ENCODE assay signal across 15 cellular contexts in the genomic region with DNA sequence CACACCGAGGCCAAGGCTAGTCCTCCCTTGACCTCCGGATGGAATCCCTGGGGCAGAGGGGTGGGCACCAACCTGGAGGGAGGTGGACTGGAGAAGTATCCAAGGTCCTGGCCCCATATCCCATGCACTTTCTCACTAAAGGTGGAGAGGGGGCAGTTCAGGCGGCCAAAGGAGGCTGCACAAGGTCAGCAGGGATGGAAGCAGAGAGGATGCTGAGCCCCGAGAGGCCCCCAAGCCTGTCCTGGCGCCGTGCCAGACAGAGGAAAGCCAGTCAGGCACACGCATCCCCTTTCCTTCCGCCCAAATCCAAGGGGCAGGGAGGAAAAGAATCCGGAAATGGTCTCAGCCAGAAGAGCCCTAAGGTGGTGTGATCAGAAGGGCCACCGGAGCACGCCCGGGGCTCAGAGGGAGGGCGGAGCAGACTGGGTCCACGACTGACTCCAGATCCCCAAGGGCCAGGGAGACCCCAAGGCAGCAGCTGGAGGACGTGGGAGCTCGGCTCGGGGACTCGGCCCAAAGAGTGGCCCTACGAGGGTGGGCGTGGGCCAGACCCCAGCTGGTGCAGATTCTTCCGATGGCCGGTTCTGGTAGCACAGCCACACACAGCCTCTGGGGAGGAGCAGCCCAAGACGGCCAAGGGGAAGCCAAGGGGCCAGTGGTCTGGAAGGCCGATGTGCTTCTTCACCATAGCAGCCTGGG.
DNase-seq lines count a peak whose midpoint lies in the region; ATAC-seq and TF ChIP-seq lines count a peak whose summit lies in the region.
"Had no signal": no experiment of that assay in that cellular context is flagged by ENCODE, and none has a peak within 500 bp of the region (broad histone marks: within the 10 kb centered on the region; RNA-seq: fewer than 3 reads in every experiment).

No MANE protein-coding gene starts in this region.

- H3K9me2 ChIP-seq in GM23338 (ENCODE audit: insufficient read depth): no peaks in the 10 kb centered on the region

- H3K27me3 ChIP-seq in esophagus muscularis mucosa: no peaks in the 10 kb centered on the region
- no peaks in the 10 kb centered on the region for H3K27me3 ChIP-seq in tibial nerve
- H3K27me3 ChIP-seq in GM23338 (ENCODE audit: insufficient read depth): no peaks in the 10 kb centered on the region

- H3K9me3 Mint-ChIP-seq in nephron (no peaks in the 10 kb centered on the region), GM23338 (no peaks in the 10 kb centered on the region)
- H3K9me3 Mint-ChIP-seq: activated T-cell treated with anti-CD3 and anti-CD28 coated beads, Interleukin-2, amount 50 U/mL, for 4 hours; CD4-positive, alpha-beta T cell had no signal

- no peak for ATAC-seq in GM23338
- ATAC-seq: activated T-cell treated with anti-CD3 and anti-CD28 coated beads, Interleukin-2, amount 50 U/mL, for 4 hours had no signal

- H3K4me1 Mint-ChIP-seq in nephron (peaks cover 32% of the 10 kb centered on the region), GM23338 (peaks cover 7% of the 10 kb centered on the region)

- no peaks in the 10 kb centered on the region for H3F3A ChIP-seq in GM23338 (replicated peaks; ENCODE audit: low read depth)

- H3K27me3 Mint-ChIP-seq in nephron (ENCODE audit: low read depth): no peaks in the 10 kb centered on the region
- peaks cover 9% of the 10 kb centered on the region for H3K27me3 Mint-ChIP-seq in GM23338 (ENCODE audit: insufficient read depth, low read depth, poor library complexity)
- H3K27me3 Mint-ChIP-seq: activated naive CD8-positive, alpha-beta T cell; CD4-positive, alpha-beta T cell had no signal

- intact Hi-C loops in esophagus muscularis mucosa (cut with DNase I): loop anchor here (5.0 to 10.0 kb wide), 2 partner anchors 63 to 175 kb away; no protein-coding TSS in a partner anchor

- no peak overlapping the region for H2AFZ ChIP-seq in GM23338
- H2AFZ ChIP-seq: parathyroid adenoma had no signal

- H3K79me2 ChIP-seq in GM23338 (replicated peaks; ENCODE audit: insufficient read depth): peaks cover 5% of the 10 kb centered on the region; the same call in 1 of the 2 replicates

- no peak for TF ChIP-seq POLR2A in esophagus muscularis mucosa (IDR thresholded peaks at IDR 0.05; ENCODE audit: low read depth)
- no peak for TF ChIP-seq POLR2A in tibial nerve (IDR thresholded peaks at IDR 0.05)

- H3K36me3 ChIP-seq in esophagus muscularis mucosa (peaks cover 12 to 67% (median 44%) of the 10 kb centered on the region in 4 donors), tibial nerve (peaks cover 0 to 67% (median 0%) of the 10 kb centered on the region in 3 donors), GM23338 (ENCODE audit: insufficient read depth) (no peaks in the 10 kb centered on the region; the same call in 1 of the 2 replicates)

- H3K9me3 ChIP-seq in esophagus muscularis mucosa (no peaks in the 10 kb centered on the region), tibial nerve (no peaks in the 10 kb centered on the region)

- TF ChIP-seq EP300 in esophagus muscularis mucosa (IDR thresholded peaks at IDR 0.05): no peak
- no peak for TF ChIP-seq EP300 in tibial nerve (IDR thresholded peaks at IDR 0.05)

- no peaks in the 10 kb centered on the region for H4K20me1 ChIP-seq in GM23338 (replicated peaks; ENCODE audit: insufficient read depth)

- H3K27ac Mint-ChIP-seq in nephron: peak overlapping the region; percentile 48 to 86 (median 61)
- H3K27ac Mint-ChIP-seq in GM23338: no peak overlapping the region
- H3K27ac Mint-ChIP-seq: activated naive CD8-positive, alpha-beta T cell; CD4-positive, alpha-beta T cell had no signal

- DNase-seq in DMS 273 (lab: John Stamatoyannopoulos, UW; ENCODE audit: unreplicated experiment): peak; percentile 21
- no peak for DNase-seq in DMS 273 treated with DMSO at 0.1 percent for 48 hours (lab: John Stamatoyannopoulos, UW)
- no peak for DNase-seq in esophagus muscularis mucosa (ENCODE audit: extremely low spot score)
- DNase-seq in tibial nerve (ENCODE audit: low spot score in 2 of 2): no peak
- no peak for DNase-seq in KG1 (lab: John Stamatoyannopoulos, UW)
- no peak for DNase-seq in GM23338 (ENCODE audit: low spot score)
- no peak for DNase-seq in hippocampal formation (lab: John Stamatoyannopoulos, UW)
- DNase-seq: activated CD4-positive, alpha-beta T cell treated with anti-CD3 and anti-CD28 coated beads, Interleukin-2, amount 50 U/mL, for 48 hours; activated T-cell treated with anti-CD3 and anti-CD28 coated beads, Interleukin-2, amount 50 U/mL, for 4 hours; CD4-positive, alpha-beta T cell; NCI-H187 had no signal

- 53% methylated on average over 23 of the region's 24 CpGs for WGBS in esophagus muscularis mucosa
- 41 to 46% methylated on average over 18 to 23 of the region's 24 CpGs for WGBS in tibial nerve, 2 donors

- no peak overlapping the region for H3K4me3 ChIP-seq in esophagus muscularis mucosa
- H3K4me3 ChIP-seq in tibial nerve: no peak overlapping the region
- H3K4me3 ChIP-seq in GM23338: no peak overlapping the region

- H3K4me2 ChIP-seq in GM23338: no peak overlapping the region

- no peaks in the 10 kb centered on the region for H3K36me3 Mint-ChIP-seq in nephron (ENCODE audit: low read depth)
- H3K36me3 Mint-ChIP-seq in GM23338 (ENCODE audit: low read depth): peaks cover 12% of the 10 kb centered on the region; the same call in 1 of the 3 replicates
- H3K36me3 Mint-ChIP-seq: activated naive CD8-positive, alpha-beta T cell had no signal

- no peak overlapping the region for H3K4me3 Mint-ChIP-seq in nephron
- H3K4me3 Mint-ChIP-seq in GM23338: no peak overlapping the region
- H3K4me3 Mint-ChIP-seq: activated naive CD8-positive, alpha-beta T cell; activated T-cell treated with anti-CD3 and anti-CD28 coated beads, Interleukin-2, amount 50 U/mL, for 4 hours; CD4-positive, alpha-beta T cell had no signal

- H3K4me1 ChIP-seq in esophagus muscularis mucosa (peaks cover 48 to 90% (median 63%) of the 10 kb centered on the region in 4 donors), tibial nerve (peaks cover 0 to 73% (median 38%) of the 10 kb centered on the region in 4 donors), GM23338 (ENCODE audit: insufficient read depth) (no peaks in the 10 kb centered on the region)

- TF ChIP-seq CTCF in esophagus muscularis mucosa (IDR thresholded peaks at IDR 0.05): no peak
- TF ChIP-seq CTCF in nephron (IDR thresholded peaks at IDR 0.05; ENCODE audit: unreplicated experiment in 3 of 3): no peak
- no peak for TF ChIP-seq CTCF in tibial nerve (IDR thresholded peaks at IDR 0.05)
- TF ChIP-seq CTCF in GM23338 (conservative IDR thresholded peaks at IDR 0.05; ENCODE audit: low read depth in 2 of 2): no peak

- H3K27ac ChIP-seq in esophagus muscularis mucosa (replicated peaks in 1 of 4) (peak overlapping the region; percentile 18 to 51 (median 31)), tibial nerve (peak overlapping the region; percentile 15 to 71 (median 50)), GM23338 (ENCODE audit: low read depth) (no peak overlapping the region)
- H3K27ac ChIP-seq: 22Rv1, parathyroid adenoma had no signal
